27 cellular contexts compared by ENCODE assay signal in the genomic region with DNA sequence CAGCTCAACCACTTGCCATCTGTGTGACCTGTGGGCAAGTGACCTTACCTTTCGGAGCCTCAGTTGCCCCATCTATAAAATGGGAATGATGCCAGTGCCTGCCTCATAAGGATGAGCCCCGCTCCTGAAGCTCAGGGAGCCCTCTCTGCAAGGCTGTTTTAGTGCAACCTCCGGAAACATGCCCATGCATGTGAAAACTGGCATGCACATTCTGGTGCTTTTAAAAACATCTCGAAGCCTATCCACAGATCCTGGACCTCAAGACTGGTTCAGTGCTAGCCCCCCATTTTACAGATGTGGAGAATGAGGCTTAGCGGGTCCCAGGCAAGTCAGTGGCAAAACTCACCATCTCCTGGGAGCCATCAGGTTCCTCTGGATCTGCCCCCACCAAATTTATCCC. TPM values are rescaled to one million over a fixed set of nuclear protein-coding genes. Genes with fewer than 3 reads are reported as not detected.
DNase-seq lines count a peak whose midpoint lies in the region; ATAC-seq and TF ChIP-seq lines count a peak whose summit lies in the region.
"Had no signal": no experiment of that assay in that cellular context is flagged by ENCODE, and none has a peak within 500 bp of the region (broad histone marks: within the 10 kb centered on the region; RNA-seq: fewer than 3 reads in every experiment).

No MANE protein-coding gene starts in this region.

- peaks cover 33% of the 10 kb centered on the region for H3K27me3 Mint-ChIP-seq in activated CD4-positive, alpha-beta memory T cell treated with anti-CD3 and anti-CD28 coated beads, Interleukin-2, amount 10 ng/mL, durations not matched to agents 7 days and 5 days

- H3K27ac Mint-ChIP-seq in activated CD4-positive, alpha-beta memory T cell treated with anti-CD3 and anti-CD28 coated beads, Interleukin-2, amount 10 ng/mL, durations not matched to agents 7 days and 5 days, result no peak overlapping the region
- H3K27ac Mint-ChIP-seq: activated CD8-positive, alpha-beta T cell treated with anti-CD3 and anti-CD28 coated beads, Interleukin-2, amount 10 ng/mL, durations not matched to agents 7 days and 5 days; activated naive CD4-positive, alpha-beta T cell treated with anti-CD3 and anti-CD28 coated beads for 36 hours had no signal

- no peaks in the 10 kb centered on the region for H3K36me3 ChIP-seq in mammary epithelial cell (ENCODE audit: insufficient read depth, low read length)
- no peaks in the 10 kb centered on the region for H3K36me3 ChIP-seq in iPS-20b (ENCODE audit: insufficient read depth, low read depth, low read length)
- no peaks in the 10 kb centered on the region for H3K36me3 ChIP-seq in PC-3 (ENCODE audit: low read depth, low read length)
- H3K36me3 ChIP-seq: gastroesophageal sphincter, upper lobe of left lung had no signal

- POLR2A ChIA-PET in activated CD4-positive, alpha-beta memory T cell treated with anti-CD3 and anti-CD28 coated beads, Interleukin-2, amount 10 ng/mL, durations not matched to agents 7 days and 5 days (lab: Charles Lee), result no interaction called here
- POLR2A ChIA-PET in PC-3 (lab: Charles Lee; ENCODE audit: unreplicated experiment), result no interaction called here

- CTCF ChIA-PET in mammary epithelial cell (lab: Charles Lee; ENCODE audit: low non-redundant PET), result no interaction called here
- CTCF ChIA-PET in activated CD4-positive, alpha-beta memory T cell treated with anti-CD3 and anti-CD28 coated beads, Interleukin-2, amount 10 ng/mL, durations not matched to agents 7 days and 5 days (lab: Charles Lee), result interaction anchor here (1.1 kb wide), 1 partner anchor 79 kb away, joined by 3 read pairs; no protein-coding TSS in a partner anchor
- CTCF ChIA-PET in PC-3 (lab: Charles Lee), result no interaction called here

- H3K9me3 ChIP-seq in mammary epithelial cell (replicated peaks; ENCODE audit: insufficient read depth, low read length) (no peaks in the 10 kb centered on the region), iPS-20b (ENCODE audit: insufficient read depth, low read depth, low read length) (no peaks in the 10 kb centered on the region), PC-3 (ENCODE audit: low read length) (no peaks in the 10 kb centered on the region)
- H3K9me3 ChIP-seq: gastroesophageal sphincter, upper lobe of left lung had no signal

- ATAC-seq in PC-3, result no peak
- ATAC-seq in GM18867 (IDR thresholded peaks at IDR 0.05; ENCODE audit: unreplicated experiment), result no peak
- ATAC-seq: activated CD8-positive, alpha-beta T cell treated with anti-CD3 and anti-CD28 coated beads, Interleukin-2, amount 10 ng/mL, durations not matched to agents 7 days and 5 days; gastroesophageal sphincter; left lobe of liver; Panc1 had no signal

- H4K20me1 ChIP-seq in mammary epithelial cell (ENCODE audit: insufficient read depth, low read length) (no peaks in the 10 kb centered on the region), PC-3 (ENCODE audit: low read length) (no peaks in the 10 kb centered on the region)

- H3K9me3 Mint-ChIP-seq in activated CD4-positive, alpha-beta memory T cell treated with anti-CD3 and anti-CD28 coated beads, Interleukin-2, amount 10 ng/mL, durations not matched to agents 7 days and 5 days, result no peaks in the 10 kb centered on the region
- H3K9me3 Mint-ChIP-seq: activated naive CD4-positive, alpha-beta T cell treated with anti-CD3 and anti-CD28 coated beads for 36 hours had no signal

- H3F3A ChIP-seq in PC-3 (ENCODE audit: low read length, unreplicated experiment), result no peaks in the 10 kb centered on the region

- in situ Hi-C loops in mammary epithelial cell (cut with MboI; ENCODE audit: low sequenced_read_pairs in 2 of 2), result no loop called here

- WGBS in mammary epithelial cell (ENCODE audit: low coverage, missing lambda C conversion rate), result 0% methylated on average over 4 of the region's 5 CpGs

- H3K36me3 Mint-ChIP-seq in activated CD4-positive, alpha-beta memory T cell treated with anti-CD3 and anti-CD28 coated beads, Interleukin-2, amount 10 ng/mL, durations not matched to agents 7 days and 5 days (ENCODE audit: low read depth), result no peaks in the 10 kb centered on the region

- H3K4me1 ChIP-seq in mammary epithelial cell (ENCODE audit: insufficient read depth, low read length) (peaks cover 25% of the 10 kb centered on the region), iPS-20b (ENCODE audit: insufficient read depth, low read length) (peaks cover 19% of the 10 kb centered on the region; the same call in 1 of the 2 replicates), PC-3 (ENCODE audit: insufficient read depth, low read length) (no peaks in the 10 kb centered on the region)

- H2AFZ ChIP-seq in mammary epithelial cell (ENCODE audit: low read depth, low read length), result peak overlapping the region; percentile 65
- no peak overlapping the region for H2AFZ ChIP-seq in PC-3 (ENCODE audit: low read length)

- H3K4me3 Mint-ChIP-seq in activated CD4-positive, alpha-beta memory T cell treated with anti-CD3 and anti-CD28 coated beads, Interleukin-2, amount 10 ng/mL, durations not matched to agents 7 days and 5 days, result no peak overlapping the region
- H3K4me3 Mint-ChIP-seq: activated CD8-positive, alpha-beta T cell treated with anti-CD3 and anti-CD28 coated beads, Interleukin-2, amount 10 ng/mL, durations not matched to agents 7 days and 5 days; activated naive CD4-positive, alpha-beta T cell treated with anti-CD3 and anti-CD28 coated beads for 36 hours had no signal

- H3K27me3 ChIP-seq in mammary epithelial cell (ENCODE audit: insufficient read depth, low read length) (no peaks in the 10 kb centered on the region), iPS-20b (ENCODE audit: insufficient read depth, low read length) (peaks cover 44% of the 10 kb centered on the region), PC-3 (ENCODE audit: low read length) (no peaks in the 10 kb centered on the region)
- H3K27me3 ChIP-seq: gastroesophageal sphincter had no signal

- TF ChIP-seq CTCF in mammary epithelial cell (conservative IDR thresholded peaks at IDR 0.05 in 1 of 2, IDR thresholded peaks at IDR 0.05 in 1 of 2; ENCODE audit: extremely low read depth in 1 of 2, insufficient read depth in 1 of 2, low read depth in 1 of 2, low read length in 2 of 2) (no peak), PC-3 (conservative IDR thresholded peaks at IDR 0.05; ENCODE audit: low read depth, low read length) (no peak)

- H3K4me1 Mint-ChIP-seq in activated CD4-positive, alpha-beta memory T cell treated with anti-CD3 and anti-CD28 coated beads, Interleukin-2, amount 10 ng/mL, durations not matched to agents 7 days and 5 days, result peaks cover 4% of the 10 kb centered on the region

- H3K9ac ChIP-seq in mammary epithelial cell (ENCODE audit: insufficient read depth, low read length), result no peak overlapping the region
- no peak overlapping the region for H3K9ac ChIP-seq in iPS-20b (ENCODE audit: low read depth, low read length)
- no peak overlapping the region for H3K9ac ChIP-seq in PC-3 (ENCODE audit: low read length)

- H3K4me3 ChIP-seq in mammary epithelial cell (replicated peaks in 1 of 3; ENCODE audit: insufficient read depth in 1 of 3, low read depth in 2 of 3, low read length in 3 of 3) (peak overlapping the region in 1 of 3 experiments; percentile 11), iPS-20b (ENCODE audit: low read length) (peak overlapping the region; percentile 75; the same call in 1 of the 2 replicates), PC-3 (ENCODE audit: low read length) (no peak overlapping the region)
- H3K4me3 ChIP-seq: upper lobe of left lung had no signal

- dilution Hi-C loops in mammary epithelial cell (cut with HindIII; ENCODE audit: low sequenced_read_pairs), result loop anchor here (5.0 kb wide), 1 partner anchor 187 kb away; no protein-coding TSS in a partner anchor

- peak overlapping the region; percentile 13 for H3K27ac ChIP-seq in mammary epithelial cell (ENCODE audit: insufficient read depth, low read depth, low read length)
- no peak overlapping the region for H3K27ac ChIP-seq in iPS-20b (ENCODE audit: low read length)
- H3K27ac ChIP-seq in PC-3 (ENCODE audit: low read length), result no peak overlapping the region
- H3K27ac ChIP-seq: 22Rv1, C4-2B, upper lobe of left lung had no signal

- H3K79me2 ChIP-seq in mammary epithelial cell (ENCODE audit: insufficient read depth, low read length), result no peaks in the 10 kb centered on the region
- no peaks in the 10 kb centered on the region for H3K79me2 ChIP-seq in PC-3 (ENCODE audit: low read length)

- no peaks in the 10 kb centered on the region for H3K9me2 ChIP-seq in PC-3 (replicated peaks; ENCODE audit: low read length)

- peak overlapping the region; percentile 61 for H3K4me2 ChIP-seq in mammary epithelial cell (ENCODE audit: insufficient read depth, low read depth, low read length)
- H3K4me2 ChIP-seq in PC-3 (ENCODE audit: low read length), result no peak overlapping the region

- intact Hi-C loops in mammary epithelial cell (cut with micrococcal nuclease), result no loop called here
- intact Hi-C loops in PC-3 (cut with micrococcal nuclease), result no loop called here

- BruUV-seq in mammary epithelial cell (replicated peaks; lab: Mats Ljungman, UMichigan), result no TSS peak
- no TSS peak for BruUV-seq in PC-3 (replicated peaks; lab: Mats Ljungman, UMichigan)

- DNase-seq in DMS 273 (lab: John Stamatoyannopoulos, UW; ENCODE audit: unreplicated experiment), result peak; percentile 28
- no peak for DNase-seq in DMS 273 treated with DMSO at 0.1 percent for 48 hours (lab: John Stamatoyannopoulos, UW)
- DNase-seq in mammary epithelial cell, result no peak
- peak; percentile 40 for DNase-seq in superior temporal gyrus (ENCODE audit: extremely low spot score)
- no peak for DNase-seq in activated CD4-positive, alpha-beta memory T cell treated with anti-CD3 and anti-CD28 coated beads, Interleukin-2, amount 10 ng/mL, durations not matched to agents 7 days and 5 days
- no peak for DNase-seq in PC-3
- DNase-seq: activated CD4-positive, alpha-beta T cell treated with anti-CD3 and anti-CD28 coated beads for 1 hour; activated CD8-positive, alpha-beta T cell treated with anti-CD3 and anti-CD28 coated beads, Interleukin-2, amount 10 ng/mL, durations not matched to agents 7 days and 5 days; activated naive CD4-positive, alpha-beta T cell treated with anti-CD3 and anti-CD28 coated beads for 36 hours; DMS79 treated with DMSO at 0.1 percent for 48 hours; KG1; MM.1S; NCI-H1417; NCI-H2081; NCI-H345; SHP77 treated with DMSO at 0.1 percent for 48 hours; stimulated activated CD4-positive, alpha-beta T cell treated with anti-CD3 and anti-CD28 coated beads, Interleukin-4, amount 100 ng/mL, for 24 hours; upper lobe of left lung had no signal

RNA-seq across cellular contexts. Expression of gene CADM4, which starts 5.6 kb away (rescaled TPM):
- total RNA-seq in mammary epithelial cell, result 10 to 100 TPM; 11.7 to 12.8 TPM
- 4.5 TPM for polyA plus RNA-seq in mammary epithelial cell
- polyA minus RNA-seq in mammary epithelial cell, result 1.9 TPM
- under 1 TPM; 0.43 to 0.60 TPM for total RNA-seq in activated CD4-positive, alpha-beta memory T cell treated with anti-CD3 and anti-CD28 coated beads, Interleukin-2, amount 10 ng/mL, durations not matched to agents 7 days and 5 days
- total RNA-seq in PC-3 (2014; rRNA removed), result 13.7 and 15.0 TPM in 2 replicates

RNA-seq across cellular contexts. Expression of gene ZNF428, which starts 14.6 kb away (rescaled TPM):
- total RNA-seq in mammary epithelial cell (10 to 100 TPM; 17.0 to 19.0 TPM), PC-3 (2014; rRNA removed) (46.8 and 54.0 TPM in 2 replicates)
- polyA plus RNA-seq in mammary epithelial cell, result 12.9 TPM
- 1.9 TPM for polyA minus RNA-seq in mammary epithelial cell
- 10 to 100 TPM; 19.7 to 20.6 TPM for total RNA-seq in activated CD4-positive, alpha-beta memory T cell treated with anti-CD3 and anti-CD28 coated beads, Interleukin-2, amount 10 ng/mL, durations not matched to agents 7 days and 5 days

RNA-seq across cellular contexts. Expression of gene SRRM5, which starts 22.2 kb away (rescaled TPM):
- under 1 TPM in 1 of 2 donors, not detected in 1; 0.24 TPM for total RNA-seq in mammary epithelial cell
- polyA plus RNA-seq in mammary epithelial cell, result 0.03 TPM
- not detected for polyA minus RNA-seq in mammary epithelial cell
- under 1 TPM; 0.28 to 0.45 TPM for total RNA-seq in activated CD4-positive, alpha-beta memory T cell treated with anti-CD3 and anti-CD28 coated beads, Interleukin-2, amount 10 ng/mL, durations not matched to agents 7 days and 5 days
- 0.11 and 0.12 TPM in 2 replicates for total RNA-seq in PC-3 (2014; rRNA removed)
- total RNA-seq: H4, pulmonary artery endothelial cell had no signal

RNA-seq across cellular contexts. Expression of gene PLAUR, which starts 35.9 kb away (rescaled TPM):
- total RNA-seq in mammary epithelial cell (10 to 100 TPM; 10.8 to 79.9 TPM), PC-3 (2014; rRNA removed) (208 and 241 TPM in 2 replicates)
- polyA plus RNA-seq in mammary epithelial cell, result 73.7 TPM
- polyA minus RNA-seq in mammary epithelial cell, result 32.9 TPM
- 10 to 100 TPM; 29.2 to 29.3 TPM for total RNA-seq in activated CD4-positive, alpha-beta memory T cell treated with anti-CD3 and anti-CD28 coated beads, Interleukin-2, amount 10 ng/mL, durations not matched to agents 7 days and 5 days

RNA-seq across cellular contexts. Expression of gene ZNF576, which starts 37.7 kb away (rescaled TPM):
- total RNA-seq in mammary epithelial cell (10 to 100 TPM; 10.3 to 15.5 TPM), PC-3 (2014; rRNA removed) (10.9 and 14.7 TPM in 2 replicates)
- 15.9 TPM for polyA plus RNA-seq in mammary epithelial cell
- polyA minus RNA-seq in mammary epithelial cell, result 4.8 TPM
- total RNA-seq in activated CD4-positive, alpha-beta memory T cell treated with anti-CD3 and anti-CD28 coated beads, Interleukin-2, amount 10 ng/mL, durations not matched to agents 7 days and 5 days, result 10 to 100 TPM; 13.2 to 13.5 TPM

Comparison
In these comparisons a context has a peak if more than half of its experiments do, and no peak if none do; other contexts are left out.
1. DNase-seq: peak in DMS 273 (single experiment) and superior temporal gyrus (single experiment); none in DMS 273 treated with DMSO at 0.1 percent for 48 hours (single experiment), mammary epithelial cell (single experiment), activated CD4-positive, alpha-beta memory T cell treated with anti-CD3 and anti-CD28 coated beads, Interleukin-2, amount 10 ng/mL, durations not matched to agents 7 days and 5 days (single experiment) and PC-3 (single experiment).